In genomic region chrX:155068165-155068564, GRCh38 we compare ENCODE assay signal across 11 cellular contexts. TPM values are rescaled to one million over a fixed set of nuclear protein-coding genes. Genes with fewer than 3 reads are reported as not detected.
DNase-seq lines count a peak whose midpoint lies in the region; ATAC-seq and FAIRE-seq lines count a peak whose summit lies in the region.
"Had no signal": no experiment of that assay in that cellular context is flagged by ENCODE, and none has a peak within 500 bp of the region (broad histone marks: within the 10 kb centered on the region; RNA-seq: fewer than 3 reads in every experiment).

No MANE protein-coding gene starts in this region.

- no peak for ATAC-seq in activated naive CD8-positive, alpha-beta T cell treated with anti-CD3 and anti-CD28 coated beads, Interleukin-2, amount 10 ng/mL, durations not matched to agents 7 days and 5 days (ENCODE audit: low read depth)

- no peak overlapping the region for H3K27ac ChIP-seq in CD8-positive, alpha-beta memory T cell (ENCODE audit: low read depth, low read length)
- no peak overlapping the region for H3K27ac ChIP-seq in mesendoderm (ENCODE audit: low read depth, low read length)

- no peak overlapping the region for H3K4ac ChIP-seq in mesendoderm (ENCODE audit: low read depth, low read length)

- no peak overlapping the region for H2BK120ac ChIP-seq in mesendoderm (ENCODE audit: low read depth, low read length)

- POLR2A ChIA-PET in activated naive CD8-positive, alpha-beta T cell treated with anti-CD3 and anti-CD28 coated beads, Interleukin-2, amount 10 ng/mL, durations not matched to agents 7 days and 5 days (lab: Charles Lee) = no interaction called here
- POLR2A ChIA-PET in CD8-positive, alpha-beta memory T cell (lab: Charles Lee) = no interaction called here

- H4K5ac ChIP-seq in mesendoderm (ENCODE audit: low read length) = no peak overlapping the region

- DNase-seq in CD1c-positive myeloid dendritic cell (ENCODE audit: extremely low spot score) = peak; percentile 2
- DNase-seq in HTR-8/SVneo (ENCODE audit: insufficient read length, low spot score) = peak; percentile 17
- no peak for DNase-seq in activated naive CD8-positive, alpha-beta T cell treated with anti-CD3 and anti-CD28 coated beads, Interleukin-2, amount 10 ng/mL, durations not matched to agents 7 days and 5 days
- peak; percentile 20 for DNase-seq in kidney glomerular epithelial cell (lab: John Stamatoyannopoulos, UW)
- DNase-seq in CD8-positive, alpha-beta memory T cell = no peak
- no peak for DNase-seq in mucosa of gallbladder (ENCODE audit: low spot score)
- DNase-seq in mesendoderm = no peak
- DNase-seq in NCI-H1694 treated with DMSO at 0.1 percent for 48 hours (lab: John Stamatoyannopoulos, UW) = no peak
- DNase-seq: activated CD4-positive, CD25-positive, alpha-beta regulatory T cell; naive B cell; NCI-H82 had no signal

- H3K9ac ChIP-seq in mesendoderm (ENCODE audit: low read length) = no peak overlapping the region

- no peaks in the 10 kb centered on the region for H3K79me1 ChIP-seq in mesendoderm (ENCODE audit: low read length)

- FAIRE-seq in HTR-8/SVneo (lab: Jason Lieb, UNC) = no peak

- H3K18ac ChIP-seq in mesendoderm (ENCODE audit: low read length) = no peak overlapping the region

- CTCF ChIA-PET in CD8-positive, alpha-beta memory T cell (lab: Charles Lee) = no interaction called here

- H3K27me3 ChIP-seq in CD8-positive, alpha-beta memory T cell (ENCODE audit: insufficient read depth, low read length, poor library complexity, severe bottlenecking) = no peaks in the 10 kb centered on the region
- no peaks in the 10 kb centered on the region for H3K27me3 ChIP-seq in mesendoderm (ENCODE audit: insufficient read depth, low read length, poor library complexity)

- H3K36me3 Mint-ChIP-seq in activated naive CD8-positive, alpha-beta T cell treated with anti-CD3 and anti-CD28 coated beads, Interleukin-2, amount 10 ng/mL, durations not matched to agents 7 days and 5 days = peaks cover 5% of the 10 kb centered on the region
- H3K36me3 Mint-ChIP-seq in CD8-positive, alpha-beta memory T cell = peaks cover 0 to 26% (median 0%) of the 10 kb centered on the region in 3 donors
- H3K36me3 Mint-ChIP-seq: naive B cell had no signal

- H3K4me3 Mint-ChIP-seq in activated naive CD8-positive, alpha-beta T cell treated with anti-CD3 and anti-CD28 coated beads, Interleukin-2, amount 10 ng/mL, durations not matched to agents 7 days and 5 days = peak overlapping the region; percentile 44
- peak overlapping the region in 1 of 7 donors; percentile 60 for H3K4me3 Mint-ChIP-seq in CD8-positive, alpha-beta memory T cell

- no peak overlapping the region for H2BK15ac ChIP-seq in mesendoderm (replicated peaks; ENCODE audit: low read depth)

- H3K56ac ChIP-seq in mesendoderm (ENCODE audit: low read length) = no peak overlapping the region

- H4K8ac ChIP-seq in mesendoderm (ENCODE audit: low read depth, low read length) = no peak overlapping the region

- H3K4me2 ChIP-seq in mesendoderm (ENCODE audit: low read length) = no peak overlapping the region

- peaks cover 21% of the 10 kb centered on the region for H3K4me1 ChIP-seq in CD8-positive, alpha-beta memory T cell (ENCODE audit: insufficient read depth, low read length)
- no peaks in the 10 kb centered on the region for H3K4me1 ChIP-seq in mesendoderm (ENCODE audit: control insufficient read depth, low read depth, low read length)

- peaks cover 22% of the 10 kb centered on the region for H3K4me1 Mint-ChIP-seq in activated naive CD8-positive, alpha-beta T cell treated with anti-CD3 and anti-CD28 coated beads, Interleukin-2, amount 10 ng/mL, durations not matched to agents 7 days and 5 days
- H3K4me1 Mint-ChIP-seq in CD8-positive, alpha-beta memory T cell = peaks cover 24 to 50% (median 40%) of the 10 kb centered on the region in 3 donors

- no peak overlapping the region for H3K4me3 ChIP-seq in CD8-positive, alpha-beta memory T cell (ENCODE audit: low read length)
- no peak overlapping the region for H3K4me3 ChIP-seq in mesendoderm (ENCODE audit: low read length)

- H3K9me3 ChIP-seq in CD8-positive, alpha-beta memory T cell (ENCODE audit: low read length) = no peaks in the 10 kb centered on the region

- no peak overlapping the region for H3K27ac Mint-ChIP-seq in activated naive CD8-positive, alpha-beta T cell treated with anti-CD3 and anti-CD28 coated beads, Interleukin-2, amount 10 ng/mL, durations not matched to agents 7 days and 5 days
- peak overlapping the region in 4 of 8 donors; percentile 18 to 47 (median 44) for H3K27ac Mint-ChIP-seq in CD8-positive, alpha-beta memory T cell

- no peaks in the 10 kb centered on the region for H3K9me3 Mint-ChIP-seq in activated naive CD8-positive, alpha-beta T cell treated with anti-CD3 and anti-CD28 coated beads, Interleukin-2, amount 10 ng/mL, durations not matched to agents 7 days and 5 days
- no peaks in the 10 kb centered on the region for H3K9me3 Mint-ChIP-seq in CD8-positive, alpha-beta memory T cell

- peaks cover 3% of the 10 kb centered on the region for H3K79me2 ChIP-seq in mesendoderm (ENCODE audit: control insufficient read depth, insufficient read depth, low read length)

- H2BK5ac ChIP-seq in mesendoderm (ENCODE audit: low read length) = no peak overlapping the region

- no peaks in the 10 kb centered on the region for H3K27me3 Mint-ChIP-seq in activated naive CD8-positive, alpha-beta T cell treated with anti-CD3 and anti-CD28 coated beads, Interleukin-2, amount 10 ng/mL, durations not matched to agents 7 days and 5 days
- H3K27me3 Mint-ChIP-seq in CD8-positive, alpha-beta memory T cell = peaks cover 0 to 2% of the 10 kb centered on the region in 2 donors
- H3K27me3 Mint-ChIP-seq: naive B cell had no signal

- H3K36me3 ChIP-seq in CD8-positive, alpha-beta memory T cell (ENCODE audit: insufficient read depth, low read length) = no peaks in the 10 kb centered on the region
- no peaks in the 10 kb centered on the region for H3K36me3 ChIP-seq in mesendoderm (ENCODE audit: control insufficient read depth, insufficient read depth, low read length)

- no peak overlapping the region for H2AK5ac ChIP-seq in mesendoderm (ENCODE audit: low read length)

- H3K23ac ChIP-seq in mesendoderm (ENCODE audit: low read length) = no peak overlapping the region

- no CpG with 5 or more reads among the region's 1 CpG for WGBS in mesendoderm (ENCODE audit: extremely low coverage, insufficient coverage, low lambda C conversion rate)

RNA-seq across cellular contexts. Expression of gene CMC4, which starts 2.8 kb away (rescaled TPM):
- total RNA-seq in activated naive CD8-positive, alpha-beta T cell treated with anti-CD3 and anti-CD28 coated beads, Interleukin-2, amount 10 ng/mL, durations not matched to agents 7 days and 5 days = 1 to 10 TPM; 6.7 to 7.5 TPM
- total RNA-seq in CD8-positive, alpha-beta memory T cell = 1 to 10 TPM; 3.6 to 4.3 TPM
- polyA plus RNA-seq in CD8-positive, alpha-beta memory T cell = 28.7 TPM
- total RNA-seq in mucosa of gallbladder = 10.1 TPM
- polyA plus RNA-seq in mesendoderm (2013, experiment 1 of 2) = 6.4 TPM
- 5.5 TPM for polyA plus RNA-seq in mesendoderm (2013, experiment 2 of 2)

RNA-seq across cellular contexts. Expression of gene MTCP1, which starts 2.8 kb away (rescaled TPM):
- 10 to 100 TPM; 24.5 TPM for total RNA-seq in activated naive CD8-positive, alpha-beta T cell treated with anti-CD3 and anti-CD28 coated beads, Interleukin-2, amount 10 ng/mL, durations not matched to agents 7 days and 5 days
- 10 to 100 TPM; 22.6 to 24.2 TPM for total RNA-seq in CD8-positive, alpha-beta memory T cell
- 21.8 TPM for polyA plus RNA-seq in CD8-positive, alpha-beta memory T cell
- 18.7 TPM for total RNA-seq in mucosa of gallbladder
- 18.8 TPM for polyA plus RNA-seq in mesendoderm (2013, experiment 1 of 2)
- polyA plus RNA-seq in mesendoderm (2013, experiment 2 of 2) = 21.3 TPM

RNA-seq across cellular contexts. Expression of gene BRCC3, which starts 3.1 kb away (rescaled TPM):
- 10 to 100 TPM; 25.0 to 26.0 TPM for total RNA-seq in activated naive CD8-positive, alpha-beta T cell treated with anti-CD3 and anti-CD28 coated beads, Interleukin-2, amount 10 ng/mL, durations not matched to agents 7 days and 5 days
- 10 to 100 TPM; 37.0 to 41.3 TPM for total RNA-seq in CD8-positive, alpha-beta memory T cell
- 27.3 TPM for polyA plus RNA-seq in CD8-positive, alpha-beta memory T cell
- 15.5 TPM for total RNA-seq in mucosa of gallbladder
- 16.6 TPM for polyA plus RNA-seq in mesendoderm (2013, experiment 1 of 2)
- 16.8 TPM for polyA plus RNA-seq in mesendoderm (2013, experiment 2 of 2)

RNA-seq across cellular contexts. Expression of gene FUNDC2, which starts 41.5 kb away (rescaled TPM):
- total RNA-seq in activated naive CD8-positive, alpha-beta T cell treated with anti-CD3 and anti-CD28 coated beads, Interleukin-2, amount 10 ng/mL, durations not matched to agents 7 days and 5 days = 10 to 100 TPM; 44.3 to 47.4 TPM
- total RNA-seq in CD8-positive, alpha-beta memory T cell = 100 to 1,000 TPM in 1 of 2 experiments, 10 to 100 TPM in 1; 96.4 to 104 TPM
- polyA plus RNA-seq in CD8-positive, alpha-beta memory T cell = 178 TPM
- 82.7 TPM for total RNA-seq in mucosa of gallbladder
- polyA plus RNA-seq in mesendoderm (2013, experiment 1 of 2) = 49.6 TPM
- 49.6 TPM for polyA plus RNA-seq in mesendoderm (2013, experiment 2 of 2)

RNA-seq across cellular contexts. Expression of gene F8, which starts 45.6 kb away (rescaled TPM):
- 1 to 10 TPM; 6.8 to 7.8 TPM for total RNA-seq in activated naive CD8-positive, alpha-beta T cell treated with anti-CD3 and anti-CD28 coated beads, Interleukin-2, amount 10 ng/mL, durations not matched to agents 7 days and 5 days
- total RNA-seq in CD8-positive, alpha-beta memory T cell = 10 to 100 TPM; 10.8 to 11.9 TPM
- 15.2 TPM for polyA plus RNA-seq in CD8-positive, alpha-beta memory T cell
- total RNA-seq in mucosa of gallbladder = 5.5 TPM
- 1.1 TPM for polyA plus RNA-seq in mesendoderm (2013, experiment 1 of 2)
- 1.3 TPM for polyA plus RNA-seq in mesendoderm (2013, experiment 2 of 2)

Comparison
In these comparisons a context has a peak if more than half of its experiments do, and no peak if none do; other contexts are left out.
1. DNase-seq: peak in CD1c-positive myeloid dendritic cell (single experiment), HTR-8/SVneo (single experiment) and kidney glomerular epithelial cell (single experiment); none in activated naive CD8-positive, alpha-beta T cell treated with anti-CD3 and anti-CD28 coated beads, Interleukin-2, amount 10 ng/mL, durations not matched to agents 7 days and 5 days (single experiment), CD8-positive, alpha-beta memory T cell (0 of 5), mucosa of gallbladder (single experiment), mesendoderm (single experiment) and NCI-H1694 treated with DMSO at 0.1 percent for 48 hours (single experiment).